ENCODE assay signal across 10 cellular contexts in the genomic region with DNA sequence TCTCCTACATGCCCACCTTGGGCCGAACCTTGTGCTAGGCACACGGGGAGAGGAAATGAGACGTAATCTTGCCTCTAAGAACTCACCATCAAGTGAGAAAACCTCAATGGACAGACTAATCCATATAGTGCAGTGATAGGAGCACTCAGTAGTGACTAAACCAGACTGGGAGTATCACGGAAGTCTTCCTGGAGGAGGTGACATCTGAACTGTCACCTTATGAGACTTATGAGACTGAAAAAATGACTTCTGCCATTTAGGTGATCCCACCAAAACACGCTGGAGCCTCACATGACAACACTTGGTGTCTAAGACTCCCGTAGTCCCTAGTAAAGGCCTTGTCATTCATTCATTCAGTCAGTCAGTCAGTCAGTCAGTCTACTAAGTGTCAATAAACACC.
"Had no signal": no experiment of that assay in that cellular context is flagged by ENCODE, and none has a peak within 500 bp of the region (broad histone marks: within the 10 kb centered on the region; RNA-seq: fewer than 3 reads in every experiment).

No MANE protein-coding gene starts in this region.

- H3K27me3 ChIP-seq: transverse colon had no signal

- H3K4me1 ChIP-seq: transverse colon had no signal

- H3K36me3 ChIP-seq: transverse colon had no signal

- DNase-seq: activated naive CD4-positive, alpha-beta T cell treated with anti-CD3 and anti-CD28 coated beads, Interleukin-2, amount 10 ng/mL, durations not matched to agents 7 days and 5 days; hippocampal formation; left colon; SK-N-SH; stimulated activated CD4-positive, alpha-beta T cell treated with anti-CD3 and anti-CD28 coated beads, Interleukin-15, amount 100 ng/mL, for 24 hours; stimulated activated CD4-positive, alpha-beta T cell treated with anti-CD3 and anti-CD28 coated beads, Interleukin-4, amount 100 ng/mL, for 24 hours; stimulated activated naive CD8-positive, alpha-beta T cell treated with anti-CD3 and anti-CD28 coated beads, Interleukin-15, amount 100 ng/mL, for 72 hours; transverse colon had no signal

- FAIRE-seq: frontal cortex had no signal

- H3K4me3 ChIP-seq: transverse colon had no signal

- H3K9me3 ChIP-seq: SK-N-SH, transverse colon had no signal

- H3K9ac ChIP-seq: SK-N-SH had no signal

- H3K4me2 ChIP-seq: SK-N-SH had no signal

- ATAC-seq: activated CD4-positive, CD25-positive, alpha-beta regulatory T cell treated with anti-CD3 and anti-CD28 coated beads, Interleukin-2, amount 50 U/mL, for 24 hours; left colon; stimulated activated naive CD8-positive, alpha-beta T cell treated with anti-CD3 and anti-CD28 coated beads, Interleukin-15, amount 100 ng/mL, for 72 hours had no signal
